In the genomic region with DNA sequence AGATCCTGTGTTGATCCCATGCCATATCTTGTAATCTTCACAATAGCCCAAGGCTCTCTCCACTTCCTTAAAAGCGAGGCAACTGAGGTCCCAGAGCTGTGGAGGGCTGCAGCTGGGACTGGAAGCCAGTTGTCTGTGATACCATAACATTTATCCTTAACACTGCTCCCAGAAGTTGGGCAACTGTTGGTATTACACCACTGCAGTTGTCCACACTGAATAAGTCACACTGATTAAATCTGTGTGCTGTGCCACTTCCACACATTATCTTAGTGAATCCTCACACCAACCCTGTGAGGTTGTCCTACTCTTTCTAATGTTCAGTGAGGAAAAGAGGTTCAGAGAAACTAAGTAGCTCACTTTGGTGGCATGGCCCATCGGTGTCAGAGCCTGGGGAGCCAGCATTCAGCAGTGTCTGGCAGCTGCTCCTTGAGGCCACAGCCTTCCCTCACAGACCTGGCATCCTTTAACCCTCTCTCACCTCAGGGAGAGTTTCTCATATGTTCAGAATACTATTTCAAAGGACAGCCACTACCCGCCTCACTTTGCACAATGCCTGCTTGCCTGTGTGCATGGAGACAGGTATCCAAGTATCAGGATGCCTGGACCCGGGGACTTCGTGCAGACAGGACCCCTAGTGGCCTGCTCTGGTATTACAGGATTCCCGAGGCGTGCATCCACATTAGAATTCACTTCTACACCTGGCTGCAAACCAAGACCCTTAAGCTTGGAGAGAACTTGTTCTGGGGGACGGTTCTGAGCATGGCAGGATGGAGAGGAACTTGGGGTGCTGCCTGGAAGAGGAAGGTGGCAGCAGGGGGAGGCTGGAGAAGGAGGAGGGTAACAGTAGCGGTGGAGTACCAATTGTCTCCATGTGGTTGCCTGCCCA, we compare ENCODE assay signal across 9 cellular contexts.
DNase-seq lines count a peak whose midpoint lies in the region; ATAC-seq and TF ChIP-seq lines count a peak whose summit lies in the region.
"Had no signal": no experiment of that assay in that cellular context is flagged by ENCODE, and none has a peak within 500 bp of the region (broad histone marks: within the 10 kb centered on the region; RNA-seq: fewer than 3 reads in every experiment).

No MANE protein-coding gene starts in this region.

- no peak overlapping the region for H3K27ac ChIP-seq in parathyroid adenoma
- H3K27ac ChIP-seq: SK-N-MC had no signal

- H2AFZ ChIP-seq in parathyroid adenoma, result no peak overlapping the region

- H3K79me2 ChIP-seq in parathyroid adenoma, result no peaks in the 10 kb centered on the region

- no peaks in the 10 kb centered on the region for H3K9me3 ChIP-seq in parathyroid adenoma (ENCODE audit: control insufficient read depth, low read length)

- H3K4me2 ChIP-seq in parathyroid adenoma (ENCODE audit: low read length), result no peak overlapping the region

- ATAC-seq in GM18502 (IDR thresholded peaks at IDR 0.05; ENCODE audit: poor library complexity, unreplicated experiment) (no peak), HG02885 (IDR thresholded peaks at IDR 0.05; ENCODE audit: poor library complexity, unreplicated experiment) (no peak)

- H3K27me3 ChIP-seq in parathyroid adenoma (ENCODE audit: control insufficient read depth, insufficient read depth, low read length), result no peaks in the 10 kb centered on the region

- no peak overlapping the region for H3K4me3 ChIP-seq in parathyroid adenoma (ENCODE audit: low read depth, low read length)
- H3K4me3 ChIP-seq: SK-N-MC had no signal

- H3K9ac ChIP-seq in parathyroid adenoma, result no peak overlapping the region

- H3K4me1 ChIP-seq in parathyroid adenoma, result peaks cover under 1% of the 10 kb centered on the region

- CTCF ChIA-PET in HEK293T (lab: Yijun Ruan, JAX), result interaction anchor here (0.6 to 1.2 kb wide), 6 partner anchors 12 to 242 kb away, joined by 3 read pairs; no protein-coding TSS in a partner anchor

- H3K36me3 ChIP-seq in parathyroid adenoma (ENCODE audit: control insufficient read depth, insufficient read depth, low read length), result no peaks in the 10 kb centered on the region

- peak; percentile 73 for TF ChIP-seq CTCF in parathyroid adenoma (IDR thresholded peaks at IDR 0.05)

- POLR2A ChIA-PET in HEK293T (lab: Yijun Ruan, JAX), result no interaction called here

- DNase-seq in CMK (ENCODE audit: low read depth) (peak; percentile 15), HEK293T (ENCODE audit: extremely low spot score) (peak; percentile 81), NOMO-1 treated with DMSO at 0.1 percent for 48 hours (lab: John Stamatoyannopoulos, UW; ENCODE audit: unreplicated experiment) (peak; percentile 29), globus pallidus (ENCODE audit: low spot score) (peak; percentile 55)
- DNase-seq in activated T-helper 9 cell treated with anti-CD3 and anti-CD28 coated beads, Interleukin-2, amount 50 U/mL, for 16 hours (ENCODE audit: low read depth), result peak; percentile 8

TF ChIP-seq in HEK293T, 16 proteins besides CTCF, POLR2A, EP300 and RAD21:
- TF ChIP-seq, protein P1, sequence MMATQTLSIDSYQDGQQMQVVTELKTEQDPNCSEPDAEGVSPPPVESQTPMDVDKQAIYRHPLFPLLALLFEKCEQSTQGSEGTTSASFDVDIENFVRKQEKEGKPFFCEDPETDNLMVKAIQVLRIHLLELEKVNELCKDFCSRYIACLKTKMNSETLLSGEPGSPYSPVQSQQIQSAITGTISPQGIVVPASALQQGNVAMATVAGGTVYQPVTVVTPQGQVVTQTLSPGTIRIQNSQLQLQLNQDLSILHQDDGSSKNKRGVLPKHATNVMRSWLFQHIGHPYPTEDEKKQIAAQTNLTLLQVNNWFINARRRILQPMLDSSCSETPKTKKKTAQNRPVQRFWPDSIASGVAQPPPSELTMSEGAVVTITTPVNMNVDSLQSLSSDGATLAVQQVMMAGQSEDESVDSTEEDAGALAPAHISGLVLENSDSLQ (IDR thresholded peaks at IDR 0.05), result no peak
- no peak for TF ChIP-seq FOXK2 (IDR thresholded peaks at IDR 0.05)
- no peak for TF ChIP-seq FOXM1 (IDR thresholded peaks at IDR 0.05; ENCODE audit: borderline replicate concordance)
- no peak for TF ChIP-seq TARDBP (IDR thresholded peaks at IDR 0.05)
- no peak for TF ChIP-seq SUZ12 (IDR thresholded peaks at IDR 0.05)
- TF ChIP-seq ELF4 (IDR thresholded peaks at IDR 0.05), result no peak
- TF ChIP-seq SP1 (IDR thresholded peaks at IDR 0.05), result no peak
- no peak for TF ChIP-seq ARNT (IDR thresholded peaks at IDR 0.05)
- no peak for TF ChIP-seq LEF1 (IDR thresholded peaks at IDR 0.05; ENCODE audit: borderline replicate concordance)
- no peak for TF ChIP-seq HDGF (IDR thresholded peaks at IDR 0.05; ENCODE audit: borderline replicate concordance)
- TF ChIP-seq FOXA1 (IDR thresholded peaks at IDR 0.05), result no peak
- TF ChIP-seq NFRKB (IDR thresholded peaks at IDR 0.05), result no peak
- TF ChIP-seq BHLHE40 (IDR thresholded peaks at IDR 0.05; ENCODE audit: borderline replicate concordance), result no peak
- TF ChIP-seq ZNF384 (IDR thresholded peaks at IDR 0.05), result no peak
- TF ChIP-seq CTBP1 (IDR thresholded peaks at IDR 0.05; ENCODE audit: borderline replicate concordance), result no peak
- TF ChIP-seq L3MBTL2 (conservative IDR thresholded peaks at IDR 0.05), result no peak

Comparison
In these comparisons a context has a peak if more than half of its experiments do, and no peak if none do; other contexts are left out.
1. DNase-seq: peak in every context shown above with its lines; median percentile 81 in HEK293T; 55 in globus pallidus; 29 in NOMO-1 treated with DMSO at 0.1 percent for 48 hours; 15 in CMK; 8 in activated T-helper 9 cell treated with anti-CD3 and anti-CD28 coated beads, Interleukin-2, amount 50 U/mL, for 16 hours.